In genomic region chr3:167734498-167735232, GRCh38 we compare ENCODE assay signal across 8 cellular contexts. TPM values are rescaled to one million over a fixed set of nuclear protein-coding genes. Genes with fewer than 3 reads are reported as not detected.
A peak's percentile ranks its signal among the peaks of the same experiment; 100 is the strongest.
DNase-seq lines count a peak whose midpoint lies in the region; ATAC-seq and TF ChIP-seq lines count a peak whose summit lies in the region.

Gene PDCD10, minus strand, starts transcription at chr3:167734892. Its CDS starts 14,735 bp downstream, at chr3:167720157.

- H4K20me1 ChIP-seq in hepatocyte (ENCODE audit: insufficient read depth, poor library complexity, severe bottlenecking), result peaks cover 25% of the 10 kb centered on the region

- peak within 1 kb of the TSS; percentile 96 for H3K4me3 ChIP-seq in astrocyte of the spinal cord (ENCODE audit: low read depth, low read length)
- H3K4me3 ChIP-seq in hepatocyte, result peak within 1 kb of the TSS; percentile 57

- peak within 1 kb of the TSS; percentile 65 for H2AFZ ChIP-seq in hepatocyte

- DNase-seq in NCI-H2081 (lab: John Stamatoyannopoulos, UW), result peak; percentile 100
- peak; percentile 94 for DNase-seq in T1000 (lab: John Stamatoyannopoulos, UW)
- DNase-seq in astrocyte of the spinal cord (ENCODE audit: low read depth, low spot score), result peak; percentile 99
- peak; percentile 99 for DNase-seq in hepatocyte (ENCODE audit: low spot score)
- peak; percentile 98 for DNase-seq in renal cortical epithelial cell (ENCODE audit: low read depth)

- no peaks in the 10 kb centered on the region for H3K27me3 ChIP-seq in hepatocyte

- no peaks in the 10 kb centered on the region for H3K9me2 ChIP-seq in hepatocyte (replicated peaks; ENCODE audit: insufficient read depth)

- ATAC-seq in GM18517 (IDR thresholded peaks at IDR 0.05; ENCODE audit: unreplicated experiment), result peak; percentile 93
- peak; percentile 91 for ATAC-seq in HG03039 (IDR thresholded peaks at IDR 0.05; ENCODE audit: unreplicated experiment)

- peak within 1 kb of the TSS; percentile 80 for H3K4me2 ChIP-seq in hepatocyte

- no peaks in the 10 kb centered on the region for H3K36me3 ChIP-seq in hepatocyte (replicated peaks; ENCODE audit: insufficient read depth, low read depth)

- peaks cover 62% of the 10 kb centered on the region for H3K79me2 ChIP-seq in hepatocyte

- H3K9me3 ChIP-seq in hepatocyte (ENCODE audit: low read depth), result no peaks in the 10 kb centered on the region

- peaks cover 9% of the 10 kb centered on the region for H3K4me1 ChIP-seq in hepatocyte (ENCODE audit: insufficient read depth)

- in situ Hi-C loops in astrocyte of the spinal cord (cut with HindIII; ENCODE audit: low sequenced_read_pairs), result no loop called here

- 1% methylated on average over 41 of the region's 49 CpGs for WGBS in hepatocyte (ENCODE audit: low lambda C conversion rate, missing lambda C conversion rate)

- H3K27ac ChIP-seq in 22Rv1 (peak within 1 kb of the TSS; percentile 88), hepatocyte (peak within 1 kb of the TSS; percentile 95)

- TF ChIP-seq CTCF in 22Rv1 (IDR thresholded peaks at IDR 0.05) (no peak), astrocyte of the spinal cord (IDR thresholded peaks at IDR 0.05; ENCODE audit: low read depth, low read length) (no peak), hepatocyte (IDR thresholded peaks at IDR 0.05; ENCODE audit: poor library complexity) (no peak)

RNA-seq across cellular contexts. Expression of gene PDCD10, which starts in this region (rescaled TPM):
- total RNA-seq in hepatocyte, result 88.7 and 89.6 TPM in 2 replicates
- 49.5 and 58.2 TPM in 2 replicates for polyA plus RNA-seq in hepatocyte
- 133 and 153 TPM in 2 replicates for total RNA-seq in renal cortical epithelial cell

Comparison
In these comparisons a context has a peak if more than half of its experiments do, and no peak if none do; other contexts are left out.
1. Peak in every context shown above with its lines: DNase-seq, ATAC-seq, H3K4me3 ChIP-seq and H3K27ac ChIP-seq.